ENCODE assay signal across 11 cellular contexts in genomic region chr6:138571585-138572199, GRCh38.
DNase-seq lines count a peak whose midpoint lies in the region; ATAC-seq and TF ChIP-seq lines count a peak whose summit lies in the region.
"Had no signal": no experiment of that assay in that cellular context is flagged by ENCODE, and none has a peak within 500 bp of the region (broad histone marks: within the 10 kb centered on the region; RNA-seq: fewer than 3 reads in every experiment).

No MANE protein-coding gene starts in this region.

- intact Hi-C loops in left colon (cut with DNase I, micrococcal nuclease) = no loop called here

- H3K9me3 ChIP-seq in HUES6 (ENCODE audit: control insufficient read depth, insufficient read depth, low read depth, low read length) (no peaks in the 10 kb centered on the region), smooth muscle cell (replicated peaks; ENCODE audit: low read depth) (no peaks in the 10 kb centered on the region)

- H3K36me3 ChIP-seq in HUES6 (ENCODE audit: control insufficient read depth, insufficient read depth, low read length) = no peaks in the 10 kb centered on the region
- no peaks in the 10 kb centered on the region for H3K36me3 ChIP-seq in brain microvascular endothelial cell (replicated peaks)
- no peaks in the 10 kb centered on the region for H3K36me3 ChIP-seq in smooth muscle cell (ENCODE audit: low read depth)

- no peak for TF ChIP-seq POLR2A in GM18505 (IDR thresholded peaks at IDR 0.05; ENCODE audit: borderline replicate concordance, extremely low read depth, insufficient read depth, insufficient read length)

- TF ChIP-seq CTCF in brain microvascular endothelial cell (IDR thresholded peaks at IDR 0.05; ENCODE audit: low read depth, low read length, missing control alignments) (no peak), smooth muscle cell (IDR thresholded peaks at IDR 0.05; ENCODE audit: borderline replicate concordance, insufficient read depth, poor library complexity, severe bottlenecking) (no peak)

- peak overlapping the region; percentile 49 for H3K4me3 ChIP-seq in HUES6 (ENCODE audit: low read depth, low read length)
- H3K4me3 ChIP-seq in brain microvascular endothelial cell (ENCODE audit: low read depth, low read length) = peak overlapping the region; percentile 62
- peak overlapping the region; percentile 50 for H3K4me3 ChIP-seq in smooth muscle cell

- peaks cover 73% of the 10 kb centered on the region for H4K20me1 ChIP-seq in smooth muscle cell (ENCODE audit: low read depth)

- no peak overlapping the region for H2AFZ ChIP-seq in smooth muscle cell (ENCODE audit: low read depth)

- H3K4me2 ChIP-seq in smooth muscle cell = peak overlapping the region; percentile 83
- H3K4me2 ChIP-seq: KMS-11 had no signal

- DNase-seq in brain microvascular endothelial cell = no peak
- no peak for DNase-seq in left colon
- DNase-seq in smooth muscle cell (lab: John Stamatoyannopoulos, UW; ENCODE audit: unreplicated experiment) = no peak
- DNase-seq in epidermal melanocyte (ENCODE audit: insufficient read length, low spot score) = no peak
- no peak for DNase-seq in ecto neural progenitor cell (ENCODE audit: low spot score)
- DNase-seq: stimulated activated CD4-positive, alpha-beta T cell treated with anti-CD3 and anti-CD28 coated beads, Interleukin-4, amount 100 ng/mL, for 1 hour had no signal

- no peaks in the 10 kb centered on the region for H3K27me3 ChIP-seq in HUES6 (ENCODE audit: control insufficient read depth, insufficient read depth, low read length)
- no peaks in the 10 kb centered on the region for H3K27me3 ChIP-seq in brain microvascular endothelial cell (replicated peaks)
- no peaks in the 10 kb centered on the region for H3K27me3 ChIP-seq in smooth muscle cell (ENCODE audit: low read depth)
- H3K27me3 ChIP-seq: foreskin keratinocyte had no signal

- H3K9ac ChIP-seq in HUES6 (ENCODE audit: low read length) (peak overlapping the region; percentile 44), smooth muscle cell (ENCODE audit: low read depth) (no peak overlapping the region)
- H3K9ac ChIP-seq: KMS-11 had no signal

- H3K4me1 ChIP-seq in HUES6 (ENCODE audit: control insufficient read depth, insufficient read depth, low read length) = peaks cover 35% of the 10 kb centered on the region
- H3K4me1 ChIP-seq in smooth muscle cell (ENCODE audit: low read depth) = peaks cover 34% of the 10 kb centered on the region
- H3K4me1 ChIP-seq: foreskin keratinocyte had no signal

- H3K27ac ChIP-seq in HUES6 (ENCODE audit: low read depth, low read length) (no peak overlapping the region), brain microvascular endothelial cell (no peak overlapping the region), smooth muscle cell (ENCODE audit: low read depth) (no peak overlapping the region)
- H3K27ac ChIP-seq: foreskin keratinocyte, KMS-11 had no signal

- in situ Hi-C loops in brain microvascular endothelial cell (cut with HindIII; ENCODE audit: low pct_ligation_motif_present, low sequenced_read_pairs) = no loop called here

- no peaks in the 10 kb centered on the region for H3F3A ChIP-seq in smooth muscle cell (ENCODE audit: low read depth)

- peak; percentile 25 for ATAC-seq in left colon
- ATAC-seq in GM19035 (IDR thresholded peaks at IDR 0.05; ENCODE audit: unreplicated experiment) = no peak
- no peak for ATAC-seq in GM18505 (IDR thresholded peaks at IDR 0.05; ENCODE audit: unreplicated experiment)

- H3K79me2 ChIP-seq in smooth muscle cell (ENCODE audit: low read depth) = peaks cover 30% of the 10 kb centered on the region

- WGBS in smooth muscle cell (ENCODE audit: low lambda C conversion rate) = 31% methylated on average over 16 of the region's 16 CpGs
